In the genomic region with DNA sequence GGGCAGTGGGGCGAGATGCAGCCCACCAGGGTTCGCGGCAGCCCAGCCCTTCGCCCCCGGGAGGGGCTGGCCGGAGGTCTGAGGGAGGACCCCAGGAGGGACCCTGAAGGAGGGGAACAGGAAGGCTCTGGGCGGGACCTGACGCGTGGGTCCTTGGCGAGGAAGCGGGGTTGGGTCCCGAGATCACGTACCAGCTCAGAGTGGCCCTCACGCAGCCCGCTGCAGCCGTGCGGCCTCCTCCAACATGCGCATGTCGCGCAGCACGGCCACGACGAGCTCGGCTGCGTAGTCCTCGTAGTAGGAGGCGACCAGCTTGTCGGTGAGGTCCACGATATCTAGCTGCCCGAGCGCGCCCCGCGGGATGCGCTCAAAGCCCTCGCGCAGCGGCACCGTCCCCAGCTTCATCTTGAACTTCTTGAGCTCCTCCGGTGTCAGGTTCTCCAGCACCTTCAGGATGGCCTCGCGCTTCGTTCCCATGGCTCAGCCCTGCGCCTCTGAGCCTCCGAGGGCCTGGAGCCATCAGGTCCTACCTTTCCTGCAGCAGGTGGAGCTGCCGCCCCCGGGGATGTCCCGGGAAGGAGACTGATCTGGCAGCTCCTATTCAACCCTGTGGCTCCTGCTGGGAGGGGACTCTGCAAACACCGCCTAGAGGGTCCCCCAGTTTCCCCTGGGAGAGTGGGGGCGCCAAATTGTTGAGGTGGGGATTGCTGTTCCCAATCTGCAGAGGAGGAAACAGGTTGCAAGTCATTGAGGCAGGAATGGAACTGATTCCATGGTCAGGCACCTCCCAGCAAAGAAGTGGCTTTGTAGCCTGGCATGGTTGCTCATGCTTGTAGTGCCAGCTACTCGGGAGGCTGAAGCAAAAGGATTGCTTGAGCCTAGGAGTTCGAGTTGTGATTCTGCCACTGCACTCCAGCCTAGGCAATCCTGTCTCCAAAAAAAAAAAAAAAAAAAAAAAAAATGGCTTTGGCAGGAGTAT, we compare ENCODE assay signal across 9 cellular contexts. TPM values are rescaled to one million over a fixed set of nuclear protein-coding genes. Genes with fewer than 3 reads are reported as not detected.
DNase-seq lines count a peak whose midpoint lies in the region; ATAC-seq and TF ChIP-seq lines count a peak whose summit lies in the region.
"Had no signal": no experiment of that assay in that cellular context is flagged by ENCODE, and none has a peak within 500 bp of the region (broad histone marks: within the 10 kb centered on the region; RNA-seq: fewer than 3 reads in every experiment).

A gene (minus strand): TSS at position 584 of the 979 bp plus-strand sequence. CDS start 107 bp downstream, at position 477.

- in situ Hi-C loops in ACHN (cut with HindIII; ENCODE audit: low pct_ligation_motif_present, low pct_unique_long_range_greater_than_20kb, low sequenced_read_pairs), result no loop called here

- peaks cover 34% of the 10 kb centered on the region for H3K27me3 Mint-ChIP-seq in activated naive CD4-positive, alpha-beta T cell treated with anti-CD3 and anti-CD28 coated beads, Interleukin-2, amount 50 U/mL, for 24 hours

- no peaks in the 10 kb centered on the region for H3K27me3 ChIP-seq in HCT116 (ENCODE audit: insufficient read depth, low read length)
- H3K27me3 ChIP-seq in skeletal muscle tissue (ENCODE audit: control insufficient read depth in 3 of 3, insufficient read depth in 3 of 3, low read length in 3 of 3), result peaks cover 10 to 17% (median 12%) of the 10 kb centered on the region in 3 donors

- no peak within 1 kb of the TSS for H3K27ac Mint-ChIP-seq in activated naive CD4-positive, alpha-beta T cell treated with anti-CD3 and anti-CD28 coated beads, Interleukin-2, amount 50 U/mL, for 24 hours

- no peaks in the 10 kb centered on the region for H3K9me3 Mint-ChIP-seq in activated naive CD4-positive, alpha-beta T cell treated with anti-CD3 and anti-CD28 coated beads, Interleukin-2, amount 50 U/mL, for 24 hours

- CTCF ChIA-PET in HCT116 (lab: Charles Lee), result no interaction called here

- peaks cover 16% of the 10 kb centered on the region for H3K4me1 Mint-ChIP-seq in activated naive CD4-positive, alpha-beta T cell treated with anti-CD3 and anti-CD28 coated beads, Interleukin-2, amount 50 U/mL, for 24 hours

- no peaks in the 10 kb centered on the region; a peak in 1 of 4 replicates for H3K36me3 ChIP-seq in HCT116 (ENCODE audit: control insufficient read depth in 1 of 2, insufficient read depth in 2 of 2, low read length in 2 of 2)
- H3K36me3 ChIP-seq in skeletal muscle tissue (ENCODE audit: control insufficient read depth in 3 of 3, insufficient read depth in 3 of 3, low read length in 3 of 3), result peaks cover 8 to 28% (median 24%) of the 10 kb centered on the region in 3 donors
- H3K36me3 ChIP-seq: adrenal gland had no signal

- no peak for TF ChIP-seq POLR2A in HCT116 (IDR thresholded peaks at IDR 0.05; ENCODE audit: borderline replicate concordance, extremely low read depth, insufficient read depth, insufficient read length)

- no peak for DNase-seq in HCT116 (ENCODE audit: low read depth, low spot score)
- DNase-seq in NCI-H510A treated with DMSO at 0.1 percent for 48 hours (lab: John Stamatoyannopoulos, UW), result no peak
- DNase-seq in OCI-M2 (lab: John Stamatoyannopoulos, UW; ENCODE audit: unreplicated experiment), result no peak
- no peak for DNase-seq in ACHN

- no peaks in the 10 kb centered on the region for H3K36me3 Mint-ChIP-seq in activated naive CD4-positive, alpha-beta T cell treated with anti-CD3 and anti-CD28 coated beads, Interleukin-2, amount 50 U/mL, for 24 hours

- intact Hi-C loops in HCT116 (cut with micrococcal nuclease), result loop anchor here (10.0 kb wide), 1 partner anchor 238 kb away; a partner anchor contains a TSS

- no peak for TF ChIP-seq CTCF in HCT116 (IDR thresholded peaks at IDR 0.05 in 2 of 3, conservative IDR thresholded peaks at IDR 0.05 in 1 of 3; ENCODE audit: borderline replicate concordance in 1 of 3, insufficient read depth in 1 of 3, low read depth in 2 of 3, low read length in 2 of 3)

- H3K9me3 ChIP-seq in HCT116 (ENCODE audit: control insufficient read depth in 1 of 2, insufficient read depth in 1 of 2, low read depth in 1 of 2, low read length in 2 of 2) (no peaks in the 10 kb centered on the region), skeletal muscle tissue (ENCODE audit: control insufficient read depth in 3 of 3, low read length in 3 of 3) (no peaks in the 10 kb centered on the region)
- H3K9me3 ChIP-seq: adrenal gland had no signal

- no peaks in the 10 kb centered on the region for H4K20me1 ChIP-seq in HCT116 (ENCODE audit: insufficient read depth)

- RAD21 ChIA-PET in HCT116 (lab: Charles Lee; ENCODE audit: low non-redundant PET in 1 of 2, low total read pairs in 2 of 2, uncharacterized antibody in 2 of 2, unreplicated experiment in 2 of 2), result no interaction called here

- H3K9ac ChIP-seq in HCT116 (ENCODE audit: low read length) (0 out of 2 replicates have a peak within 1 kb of the TSS, but pooled peaks have one; percentile 89), skeletal muscle tissue (ENCODE audit: low read depth in 1 of 3, low read length in 3 of 3) (peak within 1 kb of the TSS; percentile 51 to 100 (median 98))

- POLR2A ChIA-PET in HCT116 (lab: Charles Lee), result interaction anchor here (0.6 kb wide), 1 partner anchor 202 kb away, joined by 3 read pairs; no protein-coding TSS in a partner anchor

- peak within 1 kb of the TSS; percentile 83 for H3K4me3 Mint-ChIP-seq in activated naive CD4-positive, alpha-beta T cell treated with anti-CD3 and anti-CD28 coated beads, Interleukin-2, amount 50 U/mL, for 24 hours

- no peak within 1 kb of the TSS for H2AFZ ChIP-seq in HCT116 (ENCODE audit: low read depth, low read length, poor library complexity, severe bottlenecking)

- peaks cover 41% of the 10 kb centered on the region for H3K79me2 ChIP-seq in HCT116 (ENCODE audit: insufficient read depth, low read length)

- H3K4me3 ChIP-seq in HCT116 (replicated peaks in 1 of 2; ENCODE audit: low read depth in 1 of 2, low read length in 2 of 2) (peak within 1 kb of the TSS in 1 of 2 experiments; percentile 96; a peak in 1 of 4 replicates), iPS-11a (ENCODE audit: low read depth, low read length) (peak within 1 kb of the TSS; percentile 48), skeletal muscle tissue (ENCODE audit: low read length in 3 of 3) (peak within 1 kb of the TSS; percentile 93)

- peak within 1 kb of the TSS; percentile 100 for H3K4me2 ChIP-seq in HCT116 (ENCODE audit: low read length)

- H3K9me2 ChIP-seq in HCT116 (ENCODE audit: insufficient read depth), result no peaks in the 10 kb centered on the region

- H3K4me1 ChIP-seq in HCT116 (ENCODE audit: control insufficient read depth in 1 of 2, insufficient read depth in 2 of 2, low read length in 2 of 2) (peaks cover 9 to 30% of the 10 kb centered on the region in 2 experiments), skeletal muscle tissue (ENCODE audit: control insufficient read depth in 3 of 3, insufficient read depth in 3 of 3, low read length in 3 of 3) (peaks cover 43 to 71% (median 53%) of the 10 kb centered on the region in 3 donors)

- no TSS peak for BruUV-seq in HCT116 (replicated peaks; lab: Mats Ljungman, UMichigan)

- ATAC-seq in HCT116 (no peak), HG03571 (IDR thresholded peaks at IDR 0.05; ENCODE audit: unreplicated experiment) (no peak)

- TF ChIP-seq RAD21 in HCT116 (IDR thresholded peaks at IDR 0.05; ENCODE audit: low read depth), result no peak

- peak within 1 kb of the TSS; percentile 95; the same call in 1 of the 2 replicates for H3K27ac ChIP-seq in HCT116 (ENCODE audit: low read depth, low read length)
- H3K27ac ChIP-seq in skeletal muscle tissue (ENCODE audit: low read depth, low read length), result peak within 1 kb of the TSS; percentile 99
- H3K27ac ChIP-seq: adrenal gland had no signal

TF ChIP-seq in HCT116, 20 proteins besides CTCF, POLR2A, EP300 and RAD21 (continues in another document):
- TF ChIP-seq SRF (IDR thresholded peaks at IDR 0.05; ENCODE audit: low read depth) (no peak), YY1 (IDR thresholded peaks at IDR 0.05; ENCODE audit: extremely low read depth, insufficient replicate concordance, low read depth, low read length) (no peak), EGR1 (IDR thresholded peaks at IDR 0.05; ENCODE audit: low read depth) (no peak), EZH2 (IDR thresholded peaks at IDR 0.05) (no peak), TCF7L2 (IDR thresholded peaks at IDR 0.05; ENCODE audit: borderline replicate concordance, extremely low read depth, insufficient read depth, insufficient read length) (no peak), ZNF274 (IDR thresholded peaks at IDR 0.05; ENCODE audit: low read depth, low read length) (no peak), JUND (IDR thresholded peaks at IDR 0.05) (no peak), SP1 (IDR thresholded peaks at IDR 0.05; ENCODE audit: low read depth) (no peak), EZH2phosphoT487 (IDR thresholded peaks at IDR 0.05; ENCODE audit: borderline replicate concordance) (no peak), POLR2AphosphoS5 (IDR thresholded peaks at IDR 0.05; ENCODE audit: low read depth, low read length) (no peak), SIN3A (IDR thresholded peaks at IDR 0.05; ENCODE audit: low read depth) (no peak), ELF1 (IDR thresholded peaks at IDR 0.05; ENCODE audit: borderline replicate concordance, low read depth) (no peak), CEBPB (IDR thresholded peaks at IDR 0.05; ENCODE audit: low read depth) (no peak)
- TF ChIP-seq, protein P1, sequence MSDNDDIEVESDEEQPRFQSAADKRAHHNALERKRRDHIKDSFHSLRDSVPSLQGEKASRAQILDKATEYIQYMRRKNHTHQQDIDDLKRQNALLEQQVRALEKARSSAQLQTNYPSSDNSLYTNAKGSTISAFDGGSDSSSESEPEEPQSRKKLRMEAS (IDR thresholded peaks at IDR 0.05), result no peak
- TF ChIP-seq, protein P2, sequence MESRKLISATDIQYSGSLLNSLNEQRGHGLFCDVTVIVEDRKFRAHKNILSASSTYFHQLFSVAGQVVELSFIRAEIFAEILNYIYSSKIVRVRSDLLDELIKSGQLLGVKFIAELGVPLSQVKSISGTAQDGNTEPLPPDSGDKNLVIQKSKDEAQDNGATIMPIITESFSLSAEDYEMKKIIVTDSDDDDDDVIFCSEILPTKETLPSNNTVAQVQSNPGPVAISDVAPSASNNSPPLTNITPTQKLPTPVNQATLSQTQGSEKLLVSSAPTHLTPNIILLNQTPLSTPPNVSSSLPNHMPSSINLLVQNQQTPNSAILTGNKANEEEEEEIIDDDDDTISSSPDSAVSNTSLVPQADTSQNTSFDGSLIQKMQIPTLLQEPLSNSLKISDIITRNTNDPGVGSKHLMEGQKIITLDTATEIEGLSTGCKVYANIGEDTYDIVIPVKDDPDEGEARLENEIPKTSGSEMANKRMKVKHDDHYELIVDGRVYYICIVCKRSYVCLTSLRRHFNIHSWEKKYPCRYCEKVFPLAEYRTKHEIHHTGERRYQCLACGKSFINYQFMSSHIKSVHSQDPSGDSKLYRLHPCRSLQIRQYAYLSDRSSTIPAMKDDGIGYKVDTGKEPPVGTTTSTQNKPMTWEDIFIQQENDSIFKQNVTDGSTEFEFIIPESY (IDR thresholded peaks at IDR 0.05; ENCODE audit: extremely low read depth, insufficient replicate concordance, low read length), result no peak

RNA-seq across cellular contexts. Expression of the gene that starts here (rescaled TPM):
- total RNA-seq in HCT116 (2021; ENCODE audit: unreplicated experiment), result not detected
- 0.29 and 0.31 TPM in 2 replicates for polyA plus RNA-seq in HCT116 (2012)
- not detected for total RNA-seq in skeletal muscle tissue
- total RNA-seq: adrenal gland had no signal
- polyA plus RNA-seq: adrenal gland had no signal
